In the genomic region with DNA sequence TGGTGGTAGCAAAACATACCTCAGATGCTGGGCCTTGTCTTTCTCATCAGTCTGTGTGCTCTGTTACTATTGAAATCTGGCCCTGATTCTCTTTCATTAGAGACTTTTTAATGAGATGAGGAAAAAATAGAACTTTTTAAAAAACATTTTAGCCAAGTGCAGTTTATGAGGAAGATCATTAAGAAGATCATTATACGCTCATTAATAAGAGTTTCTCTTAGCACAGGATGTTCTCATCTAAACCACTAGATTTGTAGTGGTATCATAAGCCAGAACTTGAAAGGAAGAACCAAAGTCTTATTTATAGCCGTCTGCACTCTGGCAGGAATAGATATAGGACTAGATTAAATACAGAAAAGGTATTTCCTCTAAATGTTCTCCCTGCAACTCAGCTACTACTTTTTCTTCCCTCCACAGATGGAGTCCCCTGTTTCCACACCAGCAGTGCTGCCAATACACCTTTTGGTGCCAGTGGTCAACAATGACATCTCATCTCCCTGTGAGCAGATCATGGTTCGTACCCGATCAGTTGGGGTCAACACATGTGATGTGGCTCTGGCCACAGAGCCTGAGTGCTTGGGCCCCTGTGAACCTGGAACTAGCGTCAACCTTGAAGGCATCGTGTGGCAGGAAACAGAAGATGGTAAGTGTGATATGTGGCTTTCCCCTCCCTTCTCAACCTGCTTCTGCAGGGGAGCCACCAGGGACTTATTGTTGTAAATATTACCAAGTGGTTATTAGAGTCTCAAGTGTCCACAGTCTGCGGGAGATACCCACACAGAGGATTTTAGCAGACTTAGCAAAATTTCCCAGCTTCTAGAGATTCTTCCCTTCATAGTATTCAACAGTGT, we compare ENCODE assay signal across 9 cellular contexts.
DNase-seq lines count a peak whose midpoint lies in the region; ATAC-seq and TF ChIP-seq lines count a peak whose summit lies in the region.
"Had no signal": no experiment of that assay in that cellular context is flagged by ENCODE, and none has a peak within 500 bp of the region (broad histone marks: within the 10 kb centered on the region; RNA-seq: fewer than 3 reads in every experiment).

No MANE protein-coding gene starts in this region.

- H3K27ac Mint-ChIP-seq in activated CD8-positive, alpha-beta T cell treated with anti-CD3 and anti-CD28 coated beads for 36 hours: peak overlapping the region; percentile 94
- H3K27ac Mint-ChIP-seq: dendritic cell treated with granulocyte-macrophage colony-stimulating factor and Interleukin-4, amounts not matched to agents 40 ng/mL and 50 ng/mL, for 4 days had no signal

- intact Hi-C loops in activated CD8-positive, alpha-beta T cell treated with anti-CD3 and anti-CD28 coated beads for 36 hours (cut with micrococcal nuclease): no loop called here
- intact Hi-C loops in mucosa of descending colon (cut with DNase I, micrococcal nuclease): no loop called here
- intact Hi-C loops in lower leg skin (cut with DNase I; ENCODE audit: low total_unique reads): no loop called here

- peak overlapping the region; percentile 48 for H3K4me3 Mint-ChIP-seq in activated CD8-positive, alpha-beta T cell treated with anti-CD3 and anti-CD28 coated beads for 36 hours
- H3K4me3 Mint-ChIP-seq: dendritic cell treated with granulocyte-macrophage colony-stimulating factor and Interleukin-4, amounts not matched to agents 40 ng/mL and 50 ng/mL, for 4 days had no signal

- DNase-seq in activated CD8-positive, alpha-beta T cell treated with anti-CD3 and anti-CD28 coated beads for 36 hours: peak; percentile 73
- DNase-seq in mucosa of descending colon (no peak), DMS114 treated with DMSO at 0.1 percent for 48 hours (lab: John Stamatoyannopoulos, UW; ENCODE audit: unreplicated experiment) (no peak), lower leg skin (ENCODE audit: low spot score in 2 of 2) (no peak), DMS 273 (lab: John Stamatoyannopoulos, UW; ENCODE audit: unreplicated experiment) (no peak), DMS53 treated with DMSO at 0.1 percent for 48 hours (lab: John Stamatoyannopoulos, UW; ENCODE audit: unreplicated experiment) (no peak)

- H3K36me3 Mint-ChIP-seq in activated CD8-positive, alpha-beta T cell treated with anti-CD3 and anti-CD28 coated beads for 36 hours (ENCODE audit: low read depth): peaks cover 18% of the 10 kb centered on the region

- H3K27me3 Mint-ChIP-seq in activated CD8-positive, alpha-beta T cell treated with anti-CD3 and anti-CD28 coated beads for 36 hours: no peaks in the 10 kb centered on the region
- H3K27me3 Mint-ChIP-seq: dendritic cell treated with granulocyte-macrophage colony-stimulating factor and Interleukin-4, amounts not matched to agents 40 ng/mL and 50 ng/mL, for 4 days had no signal

- no peaks in the 10 kb centered on the region for H3K9me3 Mint-ChIP-seq in activated CD8-positive, alpha-beta T cell treated with anti-CD3 and anti-CD28 coated beads for 36 hours
- H3K9me3 Mint-ChIP-seq: dendritic cell treated with granulocyte-macrophage colony-stimulating factor and Interleukin-4, amounts not matched to agents 40 ng/mL and 50 ng/mL, for 4 days had no signal

- no peak for TF ChIP-seq POLR2A in lower leg skin (IDR thresholded peaks at IDR 0.05)

- no peak for TF ChIP-seq CTCF in activated CD8-positive, alpha-beta T cell treated with anti-CD3 and anti-CD28 coated beads for 36 hours (IDR thresholded peaks at IDR 0.05)
- no peak for TF ChIP-seq CTCF in mucosa of descending colon (IDR thresholded peaks at IDR 0.05)
- TF ChIP-seq CTCF in lower leg skin (IDR thresholded peaks at IDR 0.05): no peak

- peaks cover 25% of the 10 kb centered on the region for H3K4me1 ChIP-seq in mucosa of descending colon (ENCODE audit: low read depth)

- peaks cover 92% of the 10 kb centered on the region for H3K4me1 Mint-ChIP-seq in activated CD8-positive, alpha-beta T cell treated with anti-CD3 and anti-CD28 coated beads for 36 hours (ENCODE audit: low read depth)

- POLR2A ChIA-PET in activated CD8-positive, alpha-beta T cell treated with anti-CD3 and anti-CD28 coated beads for 36 hours (lab: Charles Lee): no interaction called here

- H3K9me3 ChIP-seq in mucosa of descending colon: no peaks in the 10 kb centered on the region

- H3K36me3 ChIP-seq in mucosa of descending colon (ENCODE audit: low read depth): no peaks in the 10 kb centered on the region

- 80 to 87% methylated on average over 7 of the region's 7 CpGs for whole genome bisulfite sequencing in lower leg skin, 2 donors

- CTCF ChIA-PET in activated CD8-positive, alpha-beta T cell treated with anti-CD3 and anti-CD28 coated beads for 36 hours (lab: Charles Lee): interaction anchor here (1.6 kb wide), 1 partner anchor 31 kb away, joined by 5 read pairs; no protein-coding TSS in a partner anchor

- no peak overlapping the region for H3K4me3 ChIP-seq in mucosa of descending colon
- H3K4me3 ChIP-seq in lower leg skin (ENCODE audit: low read depth, poor library complexity, severe bottlenecking): no peak overlapping the region

- ATAC-seq in GM18499 (IDR thresholded peaks at IDR 0.05; ENCODE audit: insufficient read depth, unreplicated experiment): peak; percentile 37
- ATAC-seq in HG02981 (IDR thresholded peaks at IDR 0.05; ENCODE audit: unreplicated experiment): peak; percentile 69
- peak; percentile 78 for ATAC-seq in activated CD8-positive, alpha-beta T cell treated with anti-CD3 and anti-CD28 coated beads for 36 hours
- peak; percentile 66 for ATAC-seq in mucosa of descending colon
